Comparison of ENCODE assay signal across 8 cellular contexts in the genomic region with DNA sequence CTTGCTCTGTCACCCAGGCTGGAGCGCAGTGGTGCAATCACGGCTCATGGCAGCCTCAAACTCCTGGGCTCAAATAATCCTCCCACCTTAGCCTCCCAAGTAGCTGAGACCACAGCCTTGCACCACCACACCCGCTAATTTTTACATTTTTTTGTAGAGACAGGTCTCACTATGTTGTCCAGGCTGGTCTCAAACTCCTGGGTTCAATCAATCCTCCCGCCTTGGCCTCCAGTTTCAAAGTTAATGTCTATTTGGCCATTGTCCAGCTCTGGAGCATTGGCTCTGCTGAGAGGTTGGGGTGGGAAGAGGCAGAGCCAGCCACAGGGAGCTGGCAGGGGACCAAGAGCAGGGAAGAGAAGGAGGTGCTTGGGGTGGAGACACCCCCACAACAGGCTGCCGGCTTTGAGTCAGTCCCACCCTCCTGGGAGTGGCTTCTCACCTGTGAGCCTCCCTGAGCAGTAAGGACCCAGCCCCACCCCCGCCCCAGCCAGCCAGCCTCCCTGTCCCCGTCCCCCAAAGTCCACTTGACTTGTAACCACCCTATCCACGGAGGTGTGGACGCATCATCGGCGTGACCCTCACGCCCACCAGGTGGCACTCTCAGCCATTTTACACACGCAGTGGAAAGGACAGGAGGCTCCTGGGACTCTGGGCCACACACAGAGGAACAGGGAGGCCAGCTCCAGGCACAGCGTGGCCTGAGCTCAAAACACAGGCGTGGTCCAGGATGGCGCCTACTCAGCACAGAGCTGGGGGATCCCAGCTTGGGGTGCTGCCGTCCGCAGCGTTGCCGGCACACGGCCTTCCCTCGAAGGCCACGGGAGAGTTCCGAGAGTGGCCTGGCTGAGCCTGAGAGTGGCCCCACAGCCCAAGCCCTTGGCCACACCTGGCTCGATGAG. TPM values are rescaled to one million over a fixed set of nuclear protein-coding genes. Genes with fewer than 3 reads are reported as not detected.
DNase-seq lines count a peak whose midpoint lies in the region; TF ChIP-seq lines count a peak whose summit lies in the region.

No MANE protein-coding gene starts in this region.

- no peaks in the 10 kb centered on the region for H3K27me3 Mint-ChIP-seq in endodermal cell (ENCODE audit: insufficient read depth)
- H3K27me3 Mint-ChIP-seq in mesothelial cell of epicardium (ENCODE audit: low read depth), result no peaks in the 10 kb centered on the region

- DNase-seq in Ammon's horn (ENCODE audit: low spot score) (peak; percentile 91), HEK293T (ENCODE audit: extremely low spot score) (peak; percentile 85), NCI-H774 (lab: John Stamatoyannopoulos, UW) (peak; percentile 82), endodermal cell (peak; percentile 95), mesothelial cell of epicardium (ENCODE audit: low spot score in 2 of 2, unreplicated experiment in 2 of 2) (peak in 1 of 2 experiments; percentile 76), GOT3 (lab: John Stamatoyannopoulos, UW) (no peak)
- DNase-seq in activated CD8-positive, alpha-beta memory T cell treated with anti-CD3 and anti-CD28 coated beads for 24 hours, result peak; percentile 81
- DNase-seq in stimulated activated CD8-positive, alpha-beta memory T cell treated with anti-CD3 and anti-CD28 coated beads, Interleukin-4, amount 100 ng/mL, for 48 hours, result peak; percentile 74

- H3K9me3 Mint-ChIP-seq in endodermal cell (peaks cover 8% of the 10 kb centered on the region), mesothelial cell of epicardium (peaks cover 3% of the 10 kb centered on the region)

- no peaks in the 10 kb centered on the region for H3K36me3 Mint-ChIP-seq in endodermal cell (ENCODE audit: low read depth)
- H3K36me3 Mint-ChIP-seq in mesothelial cell of epicardium, result no peaks in the 10 kb centered on the region

- POLR2A ChIA-PET in HEK293T (lab: Yijun Ruan, JAX), result interaction anchor here (1.5 kb wide), 1 partner anchor 96 kb away, joined by 6 read pairs; the partner anchor contains the start of genes NDUFAF8 and TEPSIN

- no peaks in the 10 kb centered on the region for H3K27me3 ChIP-seq in endodermal cell (ENCODE audit: control insufficient read depth, insufficient read depth, low read length, poor library complexity, severe bottlenecking)

- 55 to 74% methylated on average over 10 to 25 of the region's 25 CpGs for WGBS in endodermal cell (ENCODE audit: insufficient coverage in 1 of 2, insufficient read length in 1 of 2), 2 experiments

- H3K27ac Mint-ChIP-seq in endodermal cell (no peak overlapping the region), mesothelial cell of epicardium (no peak overlapping the region)

- H3K27ac ChIP-seq in endodermal cell (ENCODE audit: low read depth, low read length), result no peak overlapping the region

- no peak overlapping the region for H3K9ac ChIP-seq in endodermal cell (ENCODE audit: extremely low read depth, low read length, poor library complexity, severe bottlenecking)

- no peak overlapping the region for H3K4me3 ChIP-seq in endodermal cell (ENCODE audit: low read length)

- TF ChIP-seq CTCF in endodermal cell (conservative IDR thresholded peaks at IDR 0.05) (peak; percentile 79), mesothelial cell of epicardium (IDR thresholded peaks at IDR 0.05; ENCODE audit: unreplicated experiment) (peak; percentile 52)

- H3K4me1 ChIP-seq in endodermal cell (ENCODE audit: control insufficient read depth, insufficient read depth, low read length), result no peaks in the 10 kb centered on the region

- no peaks in the 10 kb centered on the region for H3K36me3 ChIP-seq in endodermal cell (ENCODE audit: control insufficient read depth, insufficient read depth, low read length)

- H3K4me1 Mint-ChIP-seq in endodermal cell, result no peaks in the 10 kb centered on the region
- H3K4me1 Mint-ChIP-seq in mesothelial cell of epicardium, result peaks cover 3% of the 10 kb centered on the region

- no peaks in the 10 kb centered on the region for H3K9me3 ChIP-seq in endodermal cell (ENCODE audit: control insufficient read depth, low read length)

- H3K4me3 Mint-ChIP-seq in endodermal cell (no peak overlapping the region), mesothelial cell of epicardium (no peak overlapping the region)

- CTCF ChIA-PET in HEK293T (lab: Yijun Ruan, JAX), result interaction anchor here (0.7 to 2.3 kb wide), 11 partner anchors 11 to 242 kb away, joined by 3 to 9 read pairs (median 3); no protein-coding TSS in a partner anchor

TF ChIP-seq in HEK293T, 16 proteins besides CTCF, POLR2A, EP300 and RAD21:
- TF ChIP-seq FOXA1 (IDR thresholded peaks at IDR 0.05) (no peak), SUZ12 (IDR thresholded peaks at IDR 0.05) (no peak), ZNF384 (IDR thresholded peaks at IDR 0.05) (no peak), FOXM1 (IDR thresholded peaks at IDR 0.05; ENCODE audit: borderline replicate concordance) (no peak), HDGF (IDR thresholded peaks at IDR 0.05; ENCODE audit: borderline replicate concordance) (no peak), L3MBTL2 (conservative IDR thresholded peaks at IDR 0.05) (no peak), TARDBP (IDR thresholded peaks at IDR 0.05) (no peak), FOXK2 (IDR thresholded peaks at IDR 0.05) (no peak), CTBP1 (IDR thresholded peaks at IDR 0.05; ENCODE audit: borderline replicate concordance) (no peak), LEF1 (IDR thresholded peaks at IDR 0.05; ENCODE audit: borderline replicate concordance) (no peak), ELF4 (IDR thresholded peaks at IDR 0.05) (no peak), ARNT (IDR thresholded peaks at IDR 0.05) (no peak), SP1 (IDR thresholded peaks at IDR 0.05) (no peak), NFRKB (IDR thresholded peaks at IDR 0.05) (no peak), BHLHE40 (IDR thresholded peaks at IDR 0.05; ENCODE audit: borderline replicate concordance) (no peak)
- TF ChIP-seq, protein P1, sequence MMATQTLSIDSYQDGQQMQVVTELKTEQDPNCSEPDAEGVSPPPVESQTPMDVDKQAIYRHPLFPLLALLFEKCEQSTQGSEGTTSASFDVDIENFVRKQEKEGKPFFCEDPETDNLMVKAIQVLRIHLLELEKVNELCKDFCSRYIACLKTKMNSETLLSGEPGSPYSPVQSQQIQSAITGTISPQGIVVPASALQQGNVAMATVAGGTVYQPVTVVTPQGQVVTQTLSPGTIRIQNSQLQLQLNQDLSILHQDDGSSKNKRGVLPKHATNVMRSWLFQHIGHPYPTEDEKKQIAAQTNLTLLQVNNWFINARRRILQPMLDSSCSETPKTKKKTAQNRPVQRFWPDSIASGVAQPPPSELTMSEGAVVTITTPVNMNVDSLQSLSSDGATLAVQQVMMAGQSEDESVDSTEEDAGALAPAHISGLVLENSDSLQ (IDR thresholded peaks at IDR 0.05), result no peak

RNA-seq across cellular contexts. Expression of gene PVALEF, which starts 22.8 kb away (rescaled TPM):
- total RNA-seq in endodermal cell (not detected), mesothelial cell of epicardium (0.22 to 0.62 TPM (median 0.47 TPM) in 3 replicates)
- polyA plus RNA-seq in endodermal cell (2013, experiment 1 of 2), result not detected
- not detected for polyA plus RNA-seq in endodermal cell (2013, experiment 2 of 2)

RNA-seq across cellular contexts. Expression of gene AATK, which starts 23.5 kb away (rescaled TPM):
- total RNA-seq in endodermal cell (1 to 10 TPM; 3.3 to 4.3 TPM), mesothelial cell of epicardium (14.8 to 17.3 TPM (median 15.2 TPM) in 3 replicates)
- polyA plus RNA-seq in endodermal cell (2013, experiment 1 of 2), result 2.7 TPM
- 4.6 TPM for polyA plus RNA-seq in endodermal cell (2013, experiment 2 of 2)
